In genomic region chr2:13193900-13194299, GRCh38 we compare ENCODE assay signal across 9 cellular contexts.
DNase-seq lines count a peak whose midpoint lies in the region; ATAC-seq and TF ChIP-seq lines count a peak whose summit lies in the region.
"Had no signal": no experiment of that assay in that cellular context is flagged by ENCODE, and none has a peak within 500 bp of the region (broad histone marks: within the 10 kb centered on the region; RNA-seq: fewer than 3 reads in every experiment).

No MANE protein-coding gene starts in this region.

- H3K9me2 ChIP-seq in OCI-LY7 (ENCODE audit: insufficient read depth, low read length) = no peaks in the 10 kb centered on the region

- ATAC-seq in GM19397 (IDR thresholded peaks at IDR 0.05; ENCODE audit: unreplicated experiment) = peak; percentile 77
- peak; percentile 61 for ATAC-seq in HG03558 (IDR thresholded peaks at IDR 0.05; ENCODE audit: extremely low read depth, unreplicated experiment)

- H3K27me3 ChIP-seq in sigmoid colon = no peaks in the 10 kb centered on the region

- no peak for TF ChIP-seq EP300 in sigmoid colon (IDR thresholded peaks at IDR 0.05)

- TF ChIP-seq CTCF in OCI-LY7 (conservative IDR thresholded peaks at IDR 0.05; ENCODE audit: low read length) = peak; percentile 71
- TF ChIP-seq CTCF in glutamatergic neuron (IDR thresholded peaks at IDR 0.05; ENCODE audit: partially characterized antibody, unreplicated experiment) = peak; percentile 28
- TF ChIP-seq CTCF in sigmoid colon (IDR thresholded peaks at IDR 0.05) = no peak

- H3K9me3 ChIP-seq in OCI-LY7 (ENCODE audit: low read length) (no peaks in the 10 kb centered on the region), sigmoid colon (no peaks in the 10 kb centered on the region)

- H3K27me3 Mint-ChIP-seq in glutamatergic neuron (ENCODE audit: unreplicated experiment) = no peaks in the 10 kb centered on the region

- H3K9me3 Mint-ChIP-seq in glutamatergic neuron (ENCODE audit: unreplicated experiment) = no peaks in the 10 kb centered on the region

- no peaks in the 10 kb centered on the region for H3K36me3 ChIP-seq in OCI-LY7 (ENCODE audit: insufficient read depth, low read length)
- H3K36me3 ChIP-seq in sigmoid colon = no peaks in the 10 kb centered on the region

- H3K4me1 Mint-ChIP-seq in glutamatergic neuron (ENCODE audit: low read depth, unreplicated experiment) = peaks cover 5% of the 10 kb centered on the region

- H3K79me2 ChIP-seq in OCI-LY7 (ENCODE audit: insufficient read depth, low read depth, low read length) = no peaks in the 10 kb centered on the region

- H3K4me3 ChIP-seq in OCI-LY7 (ENCODE audit: low read depth, low read length, poor library complexity, severe bottlenecking) = no peak overlapping the region
- H3K4me3 ChIP-seq in sigmoid colon = no peak overlapping the region
- H3K4me3 ChIP-seq: lung had no signal

- WGBS in sigmoid colon, 2 donors = 5 to 8% methylated on average over 1 of the region's 1 CpG

- no peak overlapping the region for H3K4me2 ChIP-seq in OCI-LY7 (ENCODE audit: low read length)

- H3K27ac Mint-ChIP-seq in glutamatergic neuron (ENCODE audit: unreplicated experiment) = no peak overlapping the region

- H3K36me3 Mint-ChIP-seq in glutamatergic neuron (ENCODE audit: unreplicated experiment) = no peaks in the 10 kb centered on the region

- H3K27ac ChIP-seq in OCI-LY7 (ENCODE audit: low read depth, low read length, poor library complexity, severe bottlenecking) = no peak overlapping the region
- no peak overlapping the region for H3K27ac ChIP-seq in sigmoid colon

- BruUV-seq in OCI-LY7 (replicated peaks; lab: Mats Ljungman, UMichigan) = no TSS peak

- H2AFZ ChIP-seq in OCI-LY7 (ENCODE audit: low read length) = no peak overlapping the region

- H3K4me1 ChIP-seq in OCI-LY7 (ENCODE audit: insufficient read depth, low read length, poor library complexity, severe bottlenecking) = no peaks in the 10 kb centered on the region
- H3K4me1 ChIP-seq in sigmoid colon = no peaks in the 10 kb centered on the region

- no peaks in the 10 kb centered on the region for H4K20me1 ChIP-seq in OCI-LY7 (ENCODE audit: insufficient read depth, low read length)

- TF ChIP-seq POLR2A in sigmoid colon (IDR thresholded peaks at IDR 0.05) = no peak

- DNase-seq in DMS53 (lab: John Stamatoyannopoulos, UW) = peak; percentile 69
- DNase-seq in OCI-LY7 (ENCODE audit: low spot score) = peak; percentile 23
- DNase-seq in glutamatergic neuron = no peak
- no peak for DNase-seq in activated CD8-positive, alpha-beta memory T cell treated with anti-CD3 and anti-CD28 coated beads, Interleukin-2, amount 50 U/mL, for 48 hours
- no peak for DNase-seq in T1000 (lab: John Stamatoyannopoulos, UW)
- DNase-seq in sigmoid colon = no peak

- intact Hi-C loops in OCI-LY7 (cut with micrococcal nuclease; ENCODE audit: unreplicated experiment) (no loop called here), sigmoid colon (cut with DNase I) (no loop called here)

- POLR2A ChIA-PET in OCI-LY7 (lab: Charles Lee) = no interaction called here

- H3K4me3 Mint-ChIP-seq in glutamatergic neuron (ENCODE audit: unreplicated experiment) = no peak overlapping the region

- CTCF ChIA-PET in OCI-LY7 (lab: Charles Lee; ENCODE audit: unreplicated experiment) = no interaction called here

Comparison
In these comparisons a context has a peak if more than half of its experiments do, and no peak if none do; other contexts are left out.
1. DNase-seq: peak in DMS53 (single experiment) and OCI-LY7 (single experiment); none in glutamatergic neuron (single experiment), activated CD8-positive, alpha-beta memory T cell treated with anti-CD3 and anti-CD28 coated beads, Interleukin-2, amount 50 U/mL, for 48 hours (single experiment), T1000 (single experiment) and sigmoid colon (single experiment).
2. CTCF ChIP-seq: peak in OCI-LY7 (single experiment) and glutamatergic neuron (single experiment); none in sigmoid colon (0 of 4).